31 cellular contexts compared by ENCODE assay signal in genomic region chr10:120702032-120702431, GRCh38.
"Had no signal": no experiment of that assay in that cellular context is flagged by ENCODE, and none has a peak within 500 bp of the region (broad histone marks: within the 10 kb centered on the region; RNA-seq: fewer than 3 reads in every experiment).

No MANE protein-coding gene starts in this region.

- DNase-seq: activated CD4-positive, alpha-beta T cell treated with anti-CD3 and anti-CD28 coated beads for 36 hours; activated CD4-positive, alpha-beta T cell treated with anti-CD3 and anti-CD28 coated beads, Interleukin-2, amount 10 ng/mL, durations not matched to agents 24 days and 14 days; activated CD4-positive, CD25-positive, alpha-beta regulatory T cell; activated CD4-positive, CD25-positive, alpha-beta regulatory T cell treated with anti-CD3 and anti-CD28 coated beads, Interleukin-2, amount 50 U/mL, for 72 hours; activated CD8-positive, alpha-beta memory T cell treated with anti-CD3 and anti-CD28 coated beads for 24 hours; activated CD8-positive, alpha-beta T cell treated with anti-CD3 and anti-CD28 coated beads for 36 hours; activated effector memory CD4-positive, alpha-beta T cell treated with anti-CD3 and anti-CD28 coated beads, Interleukin-2, amount 50 U/mL, for 16 hours; activated naive CD4-positive, alpha-beta T cell treated with anti-CD3 and anti-CD28 coated beads for 36 hours; activated naive CD8-positive, alpha-beta T cell treated with anti-CD3 and anti-CD28 coated beads for 36 hours; activated naive CD8-positive, alpha-beta T cell treated with anti-CD3 and anti-CD28 coated beads, Interleukin-2, amount 50 U/mL, for 24 hours; activated T-cell treated with anti-CD3 and anti-CD28 coated beads, Interleukin-2, amount 50 U/mL, for 4 hours; adrenal gland; amygdala; aorta; body of pancreas; central memory CD4-positive, alpha-beta T cell; cerebellar nuclear complex; colonic mucosa; effector CD8-positive, alpha-beta T cell; foreskin melanocyte; heart right ventricle; T-helper 17 cell had no signal

- H2AFZ ChIP-seq: hepatocyte had no signal

- H3K27ac Mint-ChIP-seq: activated CD4-positive, alpha-beta T cell treated with anti-CD3 and anti-CD28 coated beads for 36 hours; activated CD4-positive, alpha-beta T cell treated with anti-CD3 and anti-CD28 coated beads, Interleukin-2, amount 10 ng/mL, durations not matched to agents 24 days and 14 days; activated CD8-positive, alpha-beta T cell treated with anti-CD3 and anti-CD28 coated beads for 36 hours; activated naive CD4-positive, alpha-beta T cell treated with anti-CD3 and anti-CD28 coated beads for 36 hours; activated naive CD4-positive, alpha-beta T cell treated with anti-CD3 and anti-CD28 coated beads, Interleukin-2, amount 50 U/mL, for 24 hours; activated naive CD8-positive, alpha-beta T cell treated with anti-CD3 and anti-CD28 coated beads for 36 hours; activated naive CD8-positive, alpha-beta T cell treated with anti-CD3 and anti-CD28 coated beads, Interleukin-2, amount 50 U/mL, for 24 hours; activated T-helper 2 cell treated with anti-CD3 and anti-CD28 coated beads, Interferon-gamma antibody, Interleukin-2, Interleukin-4, amounts not matched to agents 10 μg/mL and 5 μg/mL and 100 μg/mL, durations not matched to agents 14 hours and 24 hours and 36 hours; T-helper 17 cell; T-helper 2 cell treated with Interferon-gamma antibody and Interleukin-4, amounts not matched to agents 5 μg/mL and 100 μg/mL, for 36 hours had no signal

- FAIRE-seq: endometrium, endothelial cell of umbilical vein had no signal

- H3K4me2 ChIP-seq: hepatocyte had no signal

- H3K4me3 Mint-ChIP-seq: activated CD4-positive, alpha-beta T cell treated with anti-CD3 and anti-CD28 coated beads for 36 hours; activated CD4-positive, alpha-beta T cell treated with anti-CD3 and anti-CD28 coated beads, Interleukin-2, amount 10 ng/mL, durations not matched to agents 24 days and 14 days; activated CD8-positive, alpha-beta T cell treated with anti-CD3 and anti-CD28 coated beads for 36 hours; activated naive CD4-positive, alpha-beta T cell treated with anti-CD3 and anti-CD28 coated beads for 36 hours; activated naive CD4-positive, alpha-beta T cell treated with anti-CD3 and anti-CD28 coated beads, Interleukin-2, amount 50 U/mL, for 24 hours; activated naive CD8-positive, alpha-beta T cell treated with anti-CD3 and anti-CD28 coated beads for 36 hours; activated naive CD8-positive, alpha-beta T cell treated with anti-CD3 and anti-CD28 coated beads, Interleukin-2, amount 50 U/mL, for 24 hours; activated T-cell treated with anti-CD3 and anti-CD28 coated beads, Interleukin-2, amount 50 U/mL, for 4 hours; T-helper 17 cell; T-helper 2 cell treated with Interferon-gamma antibody and Interleukin-4, amounts not matched to agents 5 μg/mL and 100 μg/mL, for 36 hours had no signal

- H3K4me1 Mint-ChIP-seq: activated CD4-positive, alpha-beta T cell treated with anti-CD3 and anti-CD28 coated beads for 36 hours; activated CD4-positive, alpha-beta T cell treated with anti-CD3 and anti-CD28 coated beads, Interleukin-2, amount 10 ng/mL, durations not matched to agents 24 days and 14 days; activated naive CD4-positive, alpha-beta T cell treated with anti-CD3 and anti-CD28 coated beads, Interleukin-2, amount 50 U/mL, for 24 hours; activated naive CD8-positive, alpha-beta T cell treated with anti-CD3 and anti-CD28 coated beads for 36 hours; activated naive CD8-positive, alpha-beta T cell treated with anti-CD3 and anti-CD28 coated beads, Interleukin-2, amount 50 U/mL, for 24 hours; T-helper 17 cell had no signal

- H3K36me3 ChIP-seq: adrenal gland, cardiac muscle cell, colonic mucosa, gastroesophageal sphincter, heart right ventricle had no signal

- ATAC-seq: activated CD4-positive, alpha-beta T cell treated with anti-CD3 and anti-CD28 coated beads for 36 hours; activated CD8-positive, alpha-beta T cell treated with anti-CD3 and anti-CD28 coated beads for 36 hours; activated naive CD8-positive, alpha-beta T cell treated with anti-CD3 and anti-CD28 coated beads, Interleukin-2, amount 50 U/mL, for 24 hours; activated T-cell treated with anti-CD3 and anti-CD28 coated beads, Interleukin-2, amount 50 U/mL, for 4 hours; body of pancreas; esophagus mucosa; gastroesophageal sphincter; heart right ventricle; T-helper 17 cell had no signal

- H3K9me3 ChIP-seq: colonic mucosa had no signal

- H3K4me3 ChIP-seq: adrenal gland, body of pancreas, cardiac muscle cell, colonic mucosa, gastroesophageal sphincter, heart right ventricle, hepatocyte had no signal

- H3K4me1 ChIP-seq: adrenal gland, body of pancreas, colonic mucosa, gastroesophageal sphincter, heart right ventricle had no signal

- H3K79me2 ChIP-seq: hepatocyte had no signal

- H3K27ac ChIP-seq: adrenal gland, body of pancreas, cardiac muscle cell, colonic mucosa, gastroesophageal sphincter, heart right ventricle, hepatocyte had no signal

- H3K27me3 Mint-ChIP-seq: activated CD4-positive, alpha-beta T cell treated with anti-CD3 and anti-CD28 coated beads, Interleukin-2, amount 10 ng/mL, durations not matched to agents 24 days and 14 days; activated CD8-positive, alpha-beta T cell treated with anti-CD3 and anti-CD28 coated beads for 36 hours; activated naive CD4-positive, alpha-beta T cell treated with anti-CD3 and anti-CD28 coated beads, Interleukin-2, amount 50 U/mL, for 24 hours; activated naive CD8-positive, alpha-beta T cell treated with anti-CD3 and anti-CD28 coated beads for 36 hours; T-helper 17 cell had no signal

- H3K27me3 ChIP-seq: adrenal gland, body of pancreas, cardiac muscle cell, colonic mucosa, gastroesophageal sphincter, heart right ventricle, hepatocyte had no signal
